In genomic region chr1:64623750-64624445, GRCh38 we compare ENCODE assay signal across 9 cellular contexts.
A peak's percentile ranks its signal among the peaks of the same experiment; 100 is the strongest.
DNase-seq lines count a peak whose midpoint lies in the region; ATAC-seq and TF ChIP-seq lines count a peak whose summit lies in the region.
"Had no signal": no experiment of that assay in that cellular context is flagged by ENCODE, and none has a peak within 500 bp of the region (broad histone marks: within the 10 kb centered on the region; RNA-seq: fewer than 3 reads in every experiment).

No MANE protein-coding gene starts in this region.

- TF ChIP-seq EP300 in SK-N-SH (IDR thresholded peaks at IDR 0.05; ENCODE audit: borderline replicate concordance in 1 of 2, low read depth in 1 of 2, low read length in 1 of 2) (peak; percentile 18 to 55; a peak in 1 of 4 replicates), stomach (IDR thresholded peaks at IDR 0.05) (no peak)

- peaks cover 5% of the 10 kb centered on the region; the same call in 1 of the 2 replicates for H4K20me1 ChIP-seq in SK-N-SH (ENCODE audit: insufficient read depth)

- intact Hi-C loops in stomach (cut with DNase I; ENCODE audit: low total_unique reads) = no loop called here

- H3K36me3 Mint-ChIP-seq in T-helper 17 cell (ENCODE audit: low read depth) = no peaks in the 10 kb centered on the region

- H3K9me3 ChIP-seq in SK-N-SH = no peaks in the 10 kb centered on the region
- no peaks in the 10 kb centered on the region for H3K9me3 ChIP-seq in T-helper 17 cell (ENCODE audit: control insufficient read depth, low read length, poor library complexity, severe bottlenecking)
- no peaks in the 10 kb centered on the region for H3K9me3 ChIP-seq in stomach

- DNase-seq in AG10803 (ENCODE audit: low read depth) (peak; percentile 38), HCEC 1CT (peak; percentile 22), SK-N-SH (peak; percentile 32), kidney tubule cell (ENCODE audit: low spot score) (peak; percentile 98), T-helper 17 cell (no peak), ecto neural progenitor cell (ENCODE audit: low spot score) (no peak), stomach (no peak)

- H3K79me2 ChIP-seq in SK-N-SH (ENCODE audit: insufficient read depth) = no peaks in the 10 kb centered on the region; the same call in 1 of the 2 replicates

- ATAC-seq in T-helper 17 cell (no peak), GM21737 (IDR thresholded peaks at IDR 0.05; ENCODE audit: unreplicated experiment) (no peak)

- H3K4me1 Mint-ChIP-seq in T-helper 17 cell = no peaks in the 10 kb centered on the region

- H3K27ac ChIP-seq in SK-N-SH (ENCODE audit: low read depth in 2 of 2, low read length in 1 of 2) = peak overlapping the region; percentile 19 to 96; a peak in 3 of 4 replicates
- no peak overlapping the region for H3K27ac ChIP-seq in stomach

- H3K9ac ChIP-seq in SK-N-SH = no peak overlapping the region

- peaks cover 31% of the 10 kb centered on the region for H3K27me3 Mint-ChIP-seq in T-helper 17 cell

- no peaks in the 10 kb centered on the region for H3K27me3 ChIP-seq in SK-N-SH (ENCODE audit: insufficient read depth)
- no peaks in the 10 kb centered on the region for H3K27me3 ChIP-seq in stomach

- no peak overlapping the region for H3K27ac Mint-ChIP-seq in T-helper 17 cell

- no peak overlapping the region for H3K4me2 ChIP-seq in SK-N-SH

- 5% methylated on average over 4 of the region's 4 CpGs for WGBS in SK-N-SH (ENCODE audit: low lambda C conversion rate)
- 39 to 67% (median 47%) methylated on average over 4 of the region's 4 CpGs for WGBS in stomach, 5 donors

- H3K36me3 ChIP-seq in SK-N-SH (replicated peaks in 1 of 2; ENCODE audit: control insufficient read depth in 1 of 2, insufficient read depth in 2 of 2, low read length in 1 of 2) (peaks cover 0 to 2% of the 10 kb centered on the region in 2 experiments), stomach (no peaks in the 10 kb centered on the region)

- H3K4me1 ChIP-seq in SK-N-SH (ENCODE audit: control insufficient read depth in 1 of 2, insufficient read depth in 2 of 2, low read depth in 1 of 2, low read length in 1 of 2) (peaks cover 12 to 27% of the 10 kb centered on the region in 2 experiments; a peak in 3 of 4 replicates), stomach (peaks cover 0 to 27% (median 13%) of the 10 kb centered on the region in 4 donors)

- no peak for TF ChIP-seq RAD21 in SK-N-SH (IDR thresholded peaks at IDR 0.05; ENCODE audit: low read length)

- TF ChIP-seq POLR2A in stomach (IDR thresholded peaks at IDR 0.05) = no peak

- no peak overlapping the region for H3K4me3 Mint-ChIP-seq in T-helper 17 cell

- no peaks in the 10 kb centered on the region for H3K9me2 ChIP-seq in SK-N-SH

- CTCF ChIA-PET in SK-N-SH (lab: Yijun Ruan, JAX) = interaction anchor here (0.6 to 1.5 kb wide), 7 partner anchors 11 to 144 kb away, joined by 3 to 5 read pairs (median 3); no protein-coding TSS in a partner anchor

- H3K4me3 ChIP-seq in AG10803 (ENCODE audit: low read length) (no peak overlapping the region), SK-N-SH (ENCODE audit: low read depth in 2 of 2, low read length in 1 of 2) (no peak overlapping the region), stomach (no peak overlapping the region)
- H3K4me3 ChIP-seq: lung had no signal

- peaks cover 5% of the 10 kb centered on the region for H3F3A ChIP-seq in SK-N-SH (replicated peaks; ENCODE audit: insufficient read depth)

- no peak overlapping the region for H2AFZ ChIP-seq in SK-N-SH (ENCODE audit: low read depth)

- TF ChIP-seq CTCF in AG10803 (conservative IDR thresholded peaks at IDR 0.05; ENCODE audit: low read length) (no peak), SK-N-SH (IDR thresholded peaks at IDR 0.05) (no peak), stomach (IDR thresholded peaks at IDR 0.05) (no peak)

- POLR2A ChIA-PET in SK-N-SH (lab: Yijun Ruan, JAX) = no interaction called here

TF ChIP-seq in SK-N-SH, 30 proteins besides CTCF, POLR2A, EP300 and RAD21 (continues in another document):
- no peak for TF ChIP-seq FOXJ3 (CRISPR knock-in tag; IDR thresholded peaks at IDR 0.05)
- peak; percentile 86 for TF ChIP-seq NFIC (IDR thresholded peaks at IDR 0.05; ENCODE audit: borderline replicate concordance)
- peak; percentile 62 for TF ChIP-seq JUND (IDR thresholded peaks at IDR 0.05)
- TF ChIP-seq SIN3A (IDR thresholded peaks at IDR 0.05; ENCODE audit: borderline replicate concordance, low read depth, low read length) = no peak
- no peak for TF ChIP-seq USF1 (IDR thresholded peaks at IDR 0.05; ENCODE audit: borderline replicate concordance, low read depth)
- TF ChIP-seq REST (IDR thresholded peaks at IDR 0.05; ENCODE audit: low read depth, low read length) = no peak
- no peak for TF ChIP-seq GABPA (IDR thresholded peaks at IDR 0.05; ENCODE audit: low read depth)
- TF ChIP-seq GATA2 (CRISPR knock-in tag; IDR thresholded peaks at IDR 0.05) = no peak
- TF ChIP-seq MEF2A (IDR thresholded peaks at IDR 0.05; ENCODE audit: borderline replicate concordance, low read depth) = no peak
- TF ChIP-seq MAX (IDR thresholded peaks at IDR 0.05; ENCODE audit: low read depth) = 0 out of 2 replicates have a peak, but pooled peaks have one; percentile 35
- TF ChIP-seq RXRA (IDR thresholded peaks at IDR 0.05; ENCODE audit: borderline replicate concordance, low read depth) = 0 out of 2 replicates have a peak, but pooled peaks have one; percentile 36
- no peak for TF ChIP-seq YY1 (IDR thresholded peaks at IDR 0.05; ENCODE audit: low read depth)
- no peak for TF ChIP-seq ZBTB33 (IDR thresholded peaks at IDR 0.05; ENCODE audit: borderline replicate concordance, low read depth)
- no peak for TF ChIP-seq TAF1 (IDR thresholded peaks at IDR 0.05; ENCODE audit: borderline replicate concordance, low read depth, low read length)
- peak; percentile 65; the same call in 1 of the 2 replicates for TF ChIP-seq RCOR1 (IDR thresholded peaks at IDR 0.05; ENCODE audit: low read length)
- peak; percentile 68 for TF ChIP-seq TCF12 (IDR thresholded peaks at IDR 0.05)
- TF ChIP-seq NRF1 (IDR thresholded peaks at IDR 0.05; ENCODE audit: low read depth, low read length) = no peak
- TF ChIP-seq TEAD4 (IDR thresholded peaks at IDR 0.05; ENCODE audit: borderline replicate concordance, insufficient read depth) = peak; percentile 44; the same call in 1 of the 2 replicates
- TF ChIP-seq POLR2AphosphoS5 (IDR thresholded peaks at IDR 0.05; ENCODE audit: low read depth, low read length) = no peak
- no peak for TF ChIP-seq EZH2phosphoT487 (IDR thresholded peaks at IDR 0.05; ENCODE audit: borderline replicate concordance, low read depth)
- peak; percentile 35; the same call in 1 of the 2 replicates for TF ChIP-seq FOSL2 (IDR thresholded peaks at IDR 0.05; ENCODE audit: borderline replicate concordance, low read depth)
- TF ChIP-seq RFX5 (IDR thresholded peaks at IDR 0.05; ENCODE audit: low read length) = no peak

Comparison
In these comparisons a context has a peak if more than half of its experiments do, and no peak if none do; other contexts are left out.
1. DNase-seq: peak in AG10803 (single experiment), HCEC 1CT (single experiment), SK-N-SH (single experiment) and kidney tubule cell (single experiment); none in T-helper 17 cell (0 of 3), ecto neural progenitor cell (single experiment) and stomach (single experiment).
2. H3K27ac ChIP-seq: peak in SK-N-SH (2 of 2); none in stomach (0 of 5).